ENCODE assay signal across 25 cellular contexts in the genomic region with DNA sequence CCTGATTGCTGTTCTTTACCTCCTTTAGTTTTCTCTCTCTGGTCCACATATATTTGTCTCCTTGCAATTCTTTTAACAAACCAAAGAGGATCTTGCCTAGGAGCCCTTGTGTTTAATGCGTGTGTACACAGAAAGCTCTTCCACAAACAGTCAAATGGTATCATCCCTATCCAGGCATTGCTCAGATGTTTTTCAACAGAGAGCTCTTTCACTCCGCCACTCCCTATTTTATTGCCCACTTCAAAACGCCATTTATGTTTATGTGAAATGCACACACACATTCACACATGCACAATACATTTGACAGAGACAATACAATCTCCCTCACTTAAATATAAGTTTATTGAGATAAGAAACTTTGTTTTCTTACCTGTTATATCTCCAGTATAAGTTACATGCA. TPM values are rescaled to one million over a fixed set of nuclear protein-coding genes. Genes with fewer than 3 reads are reported as not detected.
"Had no signal": no experiment of that assay in that cellular context is flagged by ENCODE, and none has a peak within 500 bp of the region (broad histone marks: within the 10 kb centered on the region; RNA-seq: fewer than 3 reads in every experiment).

No MANE protein-coding gene starts in this region.

- H3K27ac ChIP-seq: SJSA1, SK-N-MC had no signal

- H3K36me3 ChIP-seq: MG63, SJSA1 had no signal

- H3K27me3 ChIP-seq: MG63, SJSA1 had no signal

- H3K27me3 Mint-ChIP-seq: T-cell had no signal

- H3K4me3 ChIP-seq: MG63, SJSA1, SK-N-MC had no signal

- DNase-seq: IMR-90, Karpas-422, KG1, MG63, NCI-H1092, NCI-H1105 treated with DMSO at 0.1 percent for 48 hours, NCI-H1417 treated with DMSO at 0.1 percent for 48 hours, NCI-H146, NCI-H1694 treated with DMSO at 0.1 percent for 48 hours, NCI-H1930, NCI-H2081, NCI-H2107, NCI-H2171 treated with DMSO at 0.1 percent for 48 hours, NCI-H345, NCI-H446 treated with DMSO at 0.1 percent for 48 hours, NCI-H510A treated with DMSO at 0.1 percent for 48 hours, NCI-H526, NCI-H774, Right ventricle myocardium superior, RPMI8226, SIG-M5, T-cell had no signal

- H3K4me1 ChIP-seq: SJSA1 had no signal

- H3K9me3 ChIP-seq: MG63, SJSA1 had no signal

- H3K36me3 Mint-ChIP-seq: T-cell had no signal

- H3K4me3 Mint-ChIP-seq: T-cell had no signal

- H3K27ac Mint-ChIP-seq: T-cell had no signal

- ATAC-seq: T-cell had no signal

- H3K4me1 Mint-ChIP-seq: T-cell had no signal

RNA-seq across cellular contexts. Expression of a gene that starts 4.7 kb away (rescaled TPM):
- total RNA-seq: HT-29, IMR-90, Right ventricle myocardium superior, SJSA1, T-cell had no signal

RNA-seq across cellular contexts. Expression of a gene that starts 22.8 kb away (rescaled TPM):
- total RNA-seq: HT-29, IMR-90, Right ventricle myocardium superior, SJSA1, T-cell had no signal

RNA-seq across cellular contexts. Expression of a gene that starts 26.0 kb away (rescaled TPM):
- total RNA-seq: HT-29, IMR-90, Right ventricle myocardium superior, SJSA1, T-cell had no signal

RNA-seq across cellular contexts. Expression of a gene that starts 60.0 kb away (rescaled TPM):
- total RNA-seq: HT-29, IMR-90, Right ventricle myocardium superior, SJSA1, T-cell had no signal
